Comparison of ENCODE assay signal across 8 cellular contexts in genomic region chr19:49497047-49497789, GRCh38. TPM values are rescaled to one million over a fixed set of nuclear protein-coding genes. Genes with fewer than 3 reads are reported as not detected.
DNase-seq lines count a peak whose midpoint lies in the region; ATAC-seq, FAIRE-seq and TF ChIP-seq lines count a peak whose summit lies in the region.

No MANE protein-coding gene starts in this region.

- H3K36me3 ChIP-seq in A673 (ENCODE audit: insufficient read depth, low read length, poor library complexity, severe bottlenecking): peaks cover 49% of the 10 kb centered on the region
- peaks cover 10 to 14% of the 10 kb centered on the region in 2 donors for H3K36me3 ChIP-seq in prostate gland

- H3K9me3 ChIP-seq in A673 (ENCODE audit: low read depth, low read length, poor library complexity, severe bottlenecking) (no peaks in the 10 kb centered on the region), prostate gland (no peaks in the 10 kb centered on the region)

- POLR2A ChIA-PET in A673 (lab: Charles Lee; ENCODE audit: low non-redundant PET): no interaction called here

- H3K27ac ChIP-seq in A673 (ENCODE audit: low read depth, low read length, poor library complexity, severe bottlenecking) (peak overlapping the region; percentile 99), prostate gland (peak overlapping the region; percentile 91 to 93)

- TF ChIP-seq CTCF in A673 (conservative IDR thresholded peaks at IDR 0.05; ENCODE audit: low read depth, low read length): no peak
- TF ChIP-seq CTCF in prostate gland (IDR thresholded peaks at IDR 0.05): no peak

- peaks cover 33% of the 10 kb centered on the region for H3K4me1 ChIP-seq in A673 (ENCODE audit: insufficient read depth, low read length, poor library complexity, severe bottlenecking)
- H3K4me1 ChIP-seq in prostate gland (replicated peaks): no peaks in the 10 kb centered on the region

- CTCF ChIA-PET in A673 (lab: Charles Lee): interaction anchor here (1.0 kb wide), 1 partner anchor 9 kb away, joined by 6 read pairs; no protein-coding TSS in a partner anchor

- no peak for ATAC-seq in Right ventricle myocardium superior (ENCODE audit: poor library complexity)
- ATAC-seq in GM19467 (IDR thresholded peaks at IDR 0.05; ENCODE audit: unreplicated experiment): no peak
- ATAC-seq in HG03354 (IDR thresholded peaks at IDR 0.05; ENCODE audit: poor library complexity, severe bottlenecking, unreplicated experiment): no peak

- WGBS in prostate gland: 17% methylated on average over 22 of the region's 22 CpGs

- peak; percentile 83 for FAIRE-seq in GM19239 (lab: Jason Lieb, UNC)

- TF ChIP-seq POLR2A in prostate gland (IDR thresholded peaks at IDR 0.05): peak; percentile 37

- H3K27me3 ChIP-seq in A673 (replicated peaks; ENCODE audit: insufficient read depth, low read depth, low read length, poor library complexity): no peaks in the 10 kb centered on the region
- no peaks in the 10 kb centered on the region for H3K27me3 ChIP-seq in prostate gland (replicated peaks; ENCODE audit: insufficient read depth)

- intact Hi-C loops in A673 (cut with micrococcal nuclease; ENCODE audit: unreplicated experiment): loop anchor here (2.0 to 10.0 kb wide), 3 partner anchors 44 to 378 kb away; partner anchors contain the start of genes AKT1S1, ALDH16A1, PTOV1 and TBC1D17
- intact Hi-C loops in Right ventricle myocardium superior (cut with DNase I): no loop called here
- intact Hi-C loops in prostate gland (cut with DNase I): no loop called here

- no TSS peak for BruUV-seq in A673 (replicated peaks; lab: Mats Ljungman, UMichigan)

- peak; percentile 87 for DNase-seq in A673 (ENCODE audit: low spot score)
- no peak for DNase-seq in GM19239 (ENCODE audit: insufficient read length, low spot score)
- DNase-seq in RKO (ENCODE audit: low spot score): peak; percentile 85
- peak; percentile 80 for DNase-seq in activated naive CD4-positive, alpha-beta T cell treated with Interleukin-2 at 50 U/mL for 16 hours
- DNase-seq in Right ventricle myocardium superior: peak; percentile 83
- DNase-seq in prostate gland (ENCODE audit: low spot score): no peak

- H3K4me3 ChIP-seq in A673 (ENCODE audit: low read depth, low read length, poor library complexity, severe bottlenecking) (peak overlapping the region; percentile 82), prostate gland (peak overlapping the region; percentile 64 to 89)

RNA-seq across cellular contexts. Expression of gene RPS11, which starts 1.0 kb away (rescaled TPM):
- total RNA-seq in A673 (2021) (2,088 and 2,093 TPM in 2 replicates), Right ventricle myocardium superior (935 TPM), prostate gland (1,000 to 10,000 TPM; 4,118 to 4,499 TPM)

RNA-seq across cellular contexts. Expression of gene RPL13A, which starts 9.8 kb away (rescaled TPM):
- total RNA-seq in A673 (2021) (2,390 and 2,393 TPM in 2 replicates), Right ventricle myocardium superior (1,304 TPM), prostate gland (1,000 to 10,000 TPM; 2,414 to 3,956 TPM)

RNA-seq across cellular contexts. Expression of gene FCGRT, which starts 15.2 kb away (rescaled TPM):
- 396 and 482 TPM in 2 replicates for total RNA-seq in A673 (2021)
- total RNA-seq in Right ventricle myocardium superior: 98.8 TPM
- 100 to 1,000 TPM; 140 to 153 TPM for total RNA-seq in prostate gland

RNA-seq across cellular contexts. Expression of gene FLT3LG, which starts 23.2 kb away (rescaled TPM):
- 6.5 and 6.9 TPM in 2 replicates for total RNA-seq in A673 (2021)
- total RNA-seq in Right ventricle myocardium superior: 3.6 TPM
- total RNA-seq in prostate gland: 10 to 100 TPM in 1 of 2 donors, 1 to 10 TPM in 1; 2.9 to 10.7 TPM

RNA-seq across cellular contexts. Expression of gene RCN3, which starts 30.6 kb away (rescaled TPM):
- total RNA-seq in A673 (2021) (82.9 and 95.3 TPM in 2 replicates), Right ventricle myocardium superior (7.3 TPM), prostate gland (10 to 100 TPM in 1 of 2 donors, 1 to 10 TPM in 1; 2.5 to 14.5 TPM)

Comparison
In these comparisons a context has a peak if more than half of its experiments do, and no peak if none do; other contexts are left out.
1. DNase-seq: peak in A673 (single experiment), RKO (single experiment), activated naive CD4-positive, alpha-beta T cell treated with Interleukin-2 at 50 U/mL for 16 hours (single experiment) and Right ventricle myocardium superior (single experiment); none in GM19239 (single experiment) and prostate gland (single experiment).